ENCODE assay signal across 2 cellular contexts in genomic region chr11:62980133-62980760, GRCh38.
TF ChIP-seq lines count a peak whose summit lies in the region.

No MANE protein-coding gene starts in this region.

TF ChIP-seq in IMR-90, 13 proteins besides CTCF, POLR2A, EP300 and RAD21:
- TF ChIP-seq CEBPB (IDR thresholded peaks at IDR 0.05; ENCODE audit: low read depth, low read length) (no peak), MAFK (IDR thresholded peaks at IDR 0.05; ENCODE audit: low read depth, low read length) (no peak), CHD1 (IDR thresholded peaks at IDR 0.05; ENCODE audit: low read depth, low read length) (no peak), RFX5 (IDR thresholded peaks at IDR 0.05; ENCODE audit: low read depth, low read length) (no peak), RCOR1 (IDR thresholded peaks at IDR 0.05; ENCODE audit: insufficient replicate concordance, low read length) (no peak), MAZ (IDR thresholded peaks at IDR 0.05; ENCODE audit: borderline replicate concordance, low read depth, low read length) (no peak), NFE2L2 (IDR thresholded peaks at IDR 0.05; ENCODE audit: low read depth, low read length) (no peak)

TF ChIP-seq in K562, 482 proteins besides CTCF, POLR2A, EP300 and RAD21:
- TF ChIP-seq THAP12 (CRISPR knock-in tag; IDR thresholded peaks at IDR 0.05) (no peak), ZNF134 (CRISPR knock-in tag; conservative IDR thresholded peaks at IDR 0.05) (no peak), MIER1 (IDR thresholded peaks at IDR 0.05; ENCODE audit: low read depth) (peak; percentile 92), CREB3 (tag; conservative IDR thresholded peaks at IDR 0.05; ENCODE audit: low read depth) (peak; percentile 72; the same call in 1 of the 2 replicates), NFATC3 (IDR thresholded peaks at IDR 0.05) (no peak), HMG20B (CRISPR knock-in tag; IDR thresholded peaks at IDR 0.05) (no peak), REST (CRISPR knock-in tag; IDR thresholded peaks at IDR 0.05; ENCODE audit: low read depth) (peak; percentile 90), EHMT2 (IDR thresholded peaks at IDR 0.05) (peak; percentile 96), GABPB1 (CRISPR knock-in tag; IDR thresholded peaks at IDR 0.05) (no peak), MLLT1 (IDR thresholded peaks at IDR 0.05) (no peak), FOXK1 (CRISPR knock-in tag; IDR thresholded peaks at IDR 0.05; ENCODE audit: borderline replicate concordance) (no peak), ARID2 (IDR thresholded peaks at IDR 0.05) (no peak), SIN3B (IDR thresholded peaks at IDR 0.05; ENCODE audit: low read depth) (no peak), SIRT6 (IDR thresholded peaks at IDR 0.05; ENCODE audit: low read depth, low read length) (no peak), KDM5B (IDR thresholded peaks at IDR 0.05; ENCODE audit: insufficient replicate concordance, low read depth, low read length) (no peak), CC2D1A (IDR thresholded peaks at IDR 0.05) (no peak), PHB (CRISPR knock-in tag; IDR thresholded peaks at IDR 0.05) (no peak), NCOR1 (IDR thresholded peaks at IDR 0.05) (no peak), AFF1 (IDR thresholded peaks at IDR 0.05; ENCODE audit: low read depth in 1 of 2, partially characterized antibody in 2 of 2) (peak in 1 of 2 experiments; percentile 56), ZNF316 (IDR thresholded peaks at IDR 0.05) (no peak), TARDBP (IDR thresholded peaks at IDR 0.05) (no peak), CEBPB (tag; IDR thresholded peaks at IDR 0.05) (no peak), DMBX1 (CRISPR knock-in tag; IDR thresholded peaks at IDR 0.05; ENCODE audit: borderline replicate concordance) (no peak; the same call in 1 of the 2 replicates), EZH2 (IDR thresholded peaks at IDR 0.05; ENCODE audit: borderline replicate concordance, low read depth, low read length) (no peak), ZNF3 (CRISPR knock-in tag; IDR thresholded peaks at IDR 0.05) (no peak), SAP30 (IDR thresholded peaks at IDR 0.05; ENCODE audit: borderline replicate concordance, insufficient read depth, low read depth, low read length, poor library complexity, severe bottlenecking) (no peak), PBX2 (CRISPR knock-in tag; IDR thresholded peaks at IDR 0.05; ENCODE audit: low read depth) (no peak), PBX2 (tag; conservative IDR thresholded peaks at IDR 0.05; ENCODE audit: low read depth) (no peak), HDAC1 (IDR thresholded peaks at IDR 0.05) (no peak), HIVEP1 (CRISPR knock-in tag; IDR thresholded peaks at IDR 0.05) (no peak), ZBTB11 (CRISPR knock-in tag; IDR thresholded peaks at IDR 0.05) (0 out of 6 replicates have a peak, but pooled peaks of 1 of the 3 experiments have one; percentile 29), RNF2 (IDR thresholded peaks at IDR 0.05) (no peak), ARNT (IDR thresholded peaks at IDR 0.05) (no peak), KDM2B (CRISPR knock-in tag; IDR thresholded peaks at IDR 0.05) (no peak)
